ENCODE assay signal across 8 cellular contexts in the genomic region with DNA sequence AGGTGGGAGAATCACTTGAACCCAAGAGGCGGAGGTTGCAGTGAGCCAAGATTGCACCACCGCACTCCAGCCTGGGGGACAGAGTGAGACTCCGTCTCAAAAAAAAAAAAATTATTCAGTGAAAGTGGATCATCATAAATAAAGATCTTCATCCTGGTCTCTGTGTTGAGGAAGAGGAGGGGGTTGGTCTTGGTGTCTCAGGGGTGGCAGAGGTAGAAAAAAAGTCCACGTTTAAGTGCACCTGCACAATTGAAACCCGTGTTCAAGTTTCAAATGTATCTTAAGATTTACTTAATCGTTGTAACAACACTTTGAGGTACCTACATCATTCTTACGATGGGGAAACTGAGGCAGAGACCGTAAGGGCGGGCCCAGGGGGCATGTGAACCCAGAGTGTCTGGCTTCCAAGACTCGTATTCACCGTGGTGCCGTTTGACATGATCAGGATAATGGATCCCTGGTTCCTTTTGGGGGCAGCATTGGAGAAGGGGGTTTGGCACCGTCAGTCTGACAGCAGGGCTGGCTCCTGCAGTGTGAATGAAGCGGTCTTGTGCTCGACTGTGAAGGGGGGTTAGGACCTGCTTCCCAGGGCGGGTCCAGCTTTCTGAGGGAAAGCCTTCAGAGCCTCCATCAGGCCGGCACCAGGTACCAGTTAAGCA. TPM values are rescaled to one million over a fixed set of nuclear protein-coding genes. Genes with fewer than 3 reads are reported as not detected.
DNase-seq lines count a peak whose midpoint lies in the region; ATAC-seq and TF ChIP-seq lines count a peak whose summit lies in the region.

No MANE protein-coding gene starts in this region.

- DNase-seq in stimulated activated CD4-positive, alpha-beta T cell treated with anti-CD3 and anti-CD28 coated beads, Interleukin-4, amount 100 ng/mL, for 1 hour: peak; percentile 11
- no peak for DNase-seq in stimulated activated CD4-positive, alpha-beta T cell treated with anti-CD3 and anti-CD28 coated beads, Interleukin-12 subunit alpha, Interleukin-12 subunit beta, amount 100 ng/mL, for 4 hours
- DNase-seq in NCI-H524 treated with DMSO at 0.1 percent for 48 hours (lab: John Stamatoyannopoulos, UW) (peak; percentile 66), cerebellum (ENCODE audit: low spot score) (no peak), NCI-H2107 treated with DMSO at 0.1 percent for 48 hours (lab: John Stamatoyannopoulos, UW; ENCODE audit: unreplicated experiment) (no peak)

- no peaks in the 10 kb centered on the region for H3K27me3 ChIP-seq in duodenal mucosa (ENCODE audit: control insufficient read depth in 1 of 2, insufficient read depth in 2 of 2, low read length in 2 of 2)
- H3K27me3 ChIP-seq in neural cell (ENCODE audit: insufficient read depth, low read depth, low read length): no peaks in the 10 kb centered on the region

- no peak for TF ChIP-seq EP300 in neural cell (conservative IDR thresholded peaks at IDR 0.05; ENCODE audit: poor library complexity, severe bottlenecking)

- H4K20me1 ChIP-seq in neural cell (ENCODE audit: insufficient read depth): no peaks in the 10 kb centered on the region

- no peaks in the 10 kb centered on the region for H3F3A ChIP-seq in neural cell (ENCODE audit: insufficient read depth, low read length, poor library complexity, severe bottlenecking)

- H3K4me3 ChIP-seq in duodenal mucosa (ENCODE audit: low read depth in 1 of 2, low read length in 2 of 2) (peak overlapping the region; percentile 67 to 80), neural cell (ENCODE audit: low read length) (peak overlapping the region; percentile 69)

- TF ChIP-seq CTCF in neural cell (IDR thresholded peaks at IDR 0.05; ENCODE audit: poor library complexity, severe bottlenecking): no peak

- H3K9me2 ChIP-seq in neural cell (ENCODE audit: insufficient read depth, low read length): no peaks in the 10 kb centered on the region

- no peak overlapping the region for H2AFZ ChIP-seq in neural cell (ENCODE audit: low read depth, low read length)

- TF ChIP-seq RAD21 in neural cell (conservative IDR thresholded peaks at IDR 0.05): no peak

- no peaks in the 10 kb centered on the region for H3K9me3 ChIP-seq in duodenal mucosa (ENCODE audit: control insufficient read depth in 1 of 2, low read length in 2 of 2)
- H3K9me3 ChIP-seq in neural cell (ENCODE audit: low read length): no peaks in the 10 kb centered on the region

- no peaks in the 10 kb centered on the region for H3K79me2 ChIP-seq in neural cell (replicated peaks; ENCODE audit: insufficient read depth, low read length)

- H3K27ac ChIP-seq in duodenal mucosa (ENCODE audit: low read depth, low read length) (peak overlapping the region; percentile 91), neural cell (ENCODE audit: low read length) (no peak overlapping the region)

- peaks cover 29 to 34% of the 10 kb centered on the region in 2 donors for H3K4me1 ChIP-seq in duodenal mucosa (ENCODE audit: control insufficient read depth in 1 of 2, insufficient read depth in 2 of 2, low read length in 2 of 2)

- peak overlapping the region; percentile 80 for H3K4me2 ChIP-seq in neural cell (ENCODE audit: low read length)

- H3K9ac ChIP-seq in duodenal mucosa (ENCODE audit: low read depth in 1 of 2, low read length in 2 of 2): peak overlapping the region; percentile 72 to 86
- peak overlapping the region; percentile 67 for H3K9ac ChIP-seq in neural cell (ENCODE audit: low read length)

- ATAC-seq in HG02840 (IDR thresholded peaks at IDR 0.05; ENCODE audit: low FRiP score, unreplicated experiment): no peak

- H3K36me3 ChIP-seq in duodenal mucosa (ENCODE audit: control insufficient read depth in 1 of 2, insufficient read depth in 2 of 2, low read length in 2 of 2) (peaks cover 6 to 19% of the 10 kb centered on the region in 2 donors), neural cell (ENCODE audit: insufficient read depth, low read length) (no peaks in the 10 kb centered on the region)

TF ChIP-seq in neural cell, 6 proteins besides CTCF, POLR2A, EP300 and RAD21:
- no peak for TF ChIP-seq POLR2AphosphoS5 (IDR thresholded peaks at IDR 0.05)
- TF ChIP-seq SMC3 (conservative IDR thresholded peaks at IDR 0.05; ENCODE audit: poor library complexity): no peak

RNA-seq across cellular contexts. Expression of gene ID1, which starts 32.9 kb away (rescaled TPM):
- 26.3 and 30.6 TPM in 2 replicates for polyA plus RNA-seq in neural cell
- 24.6 and 26.2 TPM in 2 replicates for polyA minus RNA-seq in neural cell
- 73.1 TPM for total RNA-seq in cerebellum

RNA-seq across cellular contexts. Expression of gene HM13, which starts 57.9 kb away (rescaled TPM):
- 93.1 and 95.4 TPM in 2 replicates for polyA plus RNA-seq in neural cell
- 86.9 and 93.4 TPM in 2 replicates for polyA minus RNA-seq in neural cell
- 43.7 TPM for total RNA-seq in cerebellum

Comparison
In these comparisons a context has a peak if more than half of its experiments do, and no peak if none do; other contexts are left out.
1. DNase-seq: peak in stimulated activated CD4-positive, alpha-beta T cell treated with anti-CD3 and anti-CD28 coated beads, Interleukin-4, amount 100 ng/mL, for 1 hour (single experiment) and NCI-H524 treated with DMSO at 0.1 percent for 48 hours (single experiment); none in stimulated activated CD4-positive, alpha-beta T cell treated with anti-CD3 and anti-CD28 coated beads, Interleukin-12 subunit alpha, Interleukin-12 subunit beta, amount 100 ng/mL, for 4 hours (single experiment), cerebellum (single experiment) and NCI-H2107 treated with DMSO at 0.1 percent for 48 hours (single experiment).